Comparison of ENCODE assay signal across 10 cellular contexts in the genomic region with DNA sequence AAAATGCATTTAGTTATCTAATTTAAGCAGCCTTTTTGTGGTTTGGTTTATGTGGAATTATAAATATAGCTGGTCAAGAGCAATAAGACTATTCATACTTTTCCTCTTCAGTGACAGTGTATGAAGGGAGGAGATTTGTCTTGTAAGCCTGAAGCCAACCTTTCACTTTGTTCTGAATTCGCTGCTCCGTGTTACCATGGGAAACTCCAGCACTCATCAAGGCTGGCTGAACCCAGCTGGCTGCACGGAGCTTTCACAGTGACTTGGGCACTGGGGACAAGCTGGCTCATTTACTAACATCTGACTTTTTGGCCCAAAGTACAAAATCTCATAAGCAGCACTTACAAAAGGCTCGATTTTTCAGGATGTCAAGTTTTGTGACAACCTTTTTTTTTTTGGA.
DNase-seq lines count a peak whose midpoint lies in the region; ATAC-seq, FAIRE-seq and TF ChIP-seq lines count a peak whose summit lies in the region.
"Had no signal": no experiment of that assay in that cellular context is flagged by ENCODE, and none has a peak within 500 bp of the region (broad histone marks: within the 10 kb centered on the region; RNA-seq: fewer than 3 reads in every experiment).

No MANE protein-coding gene starts in this region.

- no peak for TF ChIP-seq CTCF in BE2C (IDR thresholded peaks at IDR 0.05; ENCODE audit: low read depth, low read length)

- no peak for TF ChIP-seq POLR2A in GM18505 (IDR thresholded peaks at IDR 0.05; ENCODE audit: borderline replicate concordance, extremely low read depth, insufficient read depth, insufficient read length)

- peaks cover 7% of the 10 kb centered on the region; the same call in 1 of the 2 replicates for H3K4me1 ChIP-seq in BE2C

- H3K27me3 ChIP-seq in BE2C, result no peaks in the 10 kb centered on the region

- FAIRE-seq in HTR-8/SVneo (lab: Jason Lieb, UNC), result no peak

- DNase-seq in BE2C, result peak; percentile 14
- peak; percentile 33 for DNase-seq in NCI-H2227 (lab: John Stamatoyannopoulos, UW; ENCODE audit: unreplicated experiment)
- peak; percentile 7 for DNase-seq in dermis blood vessel endothelial cell
- peak; percentile 39 for DNase-seq in midbrain (lab: John Stamatoyannopoulos, UW)
- DNase-seq in HTR-8/SVneo (ENCODE audit: insufficient read length, low spot score), result no peak
- no peak for DNase-seq in stimulated activated CD4-positive, alpha-beta T cell treated with anti-CD3 and anti-CD28 coated beads, Interleukin-12 subunit alpha, Interleukin-12 subunit beta, amount 100 ng/mL, for 4 hours
- DNase-seq: activated CD8-positive, alpha-beta memory T cell treated with anti-CD3 and anti-CD28 coated beads, Interleukin-2, amount 50 U/mL, for 4 hours; effector CD4-positive, alpha-beta T cell had no signal

- no peak for ATAC-seq in HG03469 (IDR thresholded peaks at IDR 0.05; ENCODE audit: unreplicated experiment)
- no peak for ATAC-seq in GM18505 (IDR thresholded peaks at IDR 0.05; ENCODE audit: unreplicated experiment)

- no peaks in the 10 kb centered on the region for H3K36me3 ChIP-seq in BE2C

- no peak overlapping the region for H3K4me3 ChIP-seq in BE2C (ENCODE audit: low read depth, low read length)

- no peaks in the 10 kb centered on the region for H3K9me3 ChIP-seq in BE2C

Comparison
In these comparisons a context has a peak if more than half of its experiments do, and no peak if none do; other contexts are left out.
1. DNase-seq: peak in BE2C (single experiment), NCI-H2227 (single experiment), dermis blood vessel endothelial cell (single experiment) and midbrain (single experiment); none in HTR-8/SVneo (single experiment) and stimulated activated CD4-positive, alpha-beta T cell treated with anti-CD3 and anti-CD28 coated beads, Interleukin-12 subunit alpha, Interleukin-12 subunit beta, amount 100 ng/mL, for 4 hours (single experiment).